Comparison of ENCODE assay signal across 10 cellular contexts in genomic region chr17:57109393-57110151, GRCh38. TPM values are rescaled to one million over a fixed set of nuclear protein-coding genes. Genes with fewer than 3 reads are reported as not detected.
A peak's percentile ranks its signal among the peaks of the same experiment; 100 is the strongest.
DNase-seq lines count a peak whose midpoint lies in the region; ATAC-seq and TF ChIP-seq lines count a peak whose summit lies in the region.
"Had no signal": no experiment of that assay in that cellular context is flagged by ENCODE, and none has a peak within 500 bp of the region (broad histone marks: within the 10 kb centered on the region; RNA-seq: fewer than 3 reads in every experiment).

No MANE protein-coding gene starts in this region.

- 0 out of 2 replicates have a peak, but pooled peaks have one; percentile 8 for TF ChIP-seq CTCF in GM12874 (IDR thresholded peaks at IDR 0.05; ENCODE audit: insufficient read depth, low read depth, low read length)
- TF ChIP-seq CTCF in heart right ventricle (IDR thresholded peaks at IDR 0.05) = peak in 5 of 9 donors; percentile 6 to 40 (median 19)

- ATAC-seq in heart right ventricle = peak; percentile 45 to 76 (median 58)
- ATAC-seq in HG02759 (IDR thresholded peaks at IDR 0.05; ENCODE audit: unreplicated experiment) = no peak

- WGBS in heart right ventricle, 2 donors = 37 to 54% methylated on average over 14 of the region's 14 CpGs

- H3K36me3 ChIP-seq in heart right ventricle = peaks cover 0 to 48% (median 0%) of the 10 kb centered on the region in 9 donors

- peak overlapping the region; percentile 78 to 92 (median 86) for H3K27ac ChIP-seq in heart right ventricle

- DNase-seq in amniotic epithelial cell (ENCODE audit: low read depth) = peak; percentile 12
- DNase-seq in heart right ventricle = peak; percentile 58 to 67
- DNase-seq in putamen (ENCODE audit: low spot score) = peak; percentile 82
- DNase-seq in activated CD4-positive, alpha-beta T cell treated with anti-CD3 and anti-CD28 coated beads, Interleukin-2, amount 50 U/mL, for 4 hours = no peak
- DNase-seq in NCI-H2029 treated with DMSO at 0.1 percent for 48 hours (lab: John Stamatoyannopoulos, UW) = no peak
- no peak for DNase-seq in T-helper 9 cell
- DNase-seq: naive B cell; stimulated activated CD4-positive, alpha-beta T cell treated with anti-CD3 and anti-CD28 coated beads, Interleukin-4, amount 100 ng/mL, for 24 hours had no signal

- H3K4me3 ChIP-seq in heart right ventricle = no peak overlapping the region

- intact Hi-C loops in heart right ventricle (cut with DNase I) = loop anchor here in 7 of 10 donors (1.0 to 10.0 kb wide), 7 partner anchors 11 to 885 kb away; no protein-coding TSS in a partner anchor

- H3K27me3 ChIP-seq in heart right ventricle = no peaks in the 10 kb centered on the region

- H3K9me3 ChIP-seq in heart right ventricle = no peaks in the 10 kb centered on the region

- peaks cover 27 to 97% (median 77%) of the 10 kb centered on the region in 9 donors for H3K4me1 ChIP-seq in heart right ventricle

RNA-seq across cellular contexts. Expression of gene AKAP1, which starts 24.5 kb away (rescaled TPM):
- total RNA-seq in heart right ventricle = 100 to 1,000 TPM; 107 to 234 (median 160) TPM
- 100 to 1,000 TPM in 1 of 2 donors, 10 to 100 TPM in 1; 31.0 to 101 TPM for polyA plus RNA-seq in heart right ventricle

Comparison
In these comparisons a context has a peak if more than half of its experiments do, and no peak if none do; other contexts are left out.
1. DNase-seq: peak in amniotic epithelial cell (single experiment), heart right ventricle (2 of 2) and putamen (single experiment); none in activated CD4-positive, alpha-beta T cell treated with anti-CD3 and anti-CD28 coated beads, Interleukin-2, amount 50 U/mL, for 4 hours (0 of 2), NCI-H2029 treated with DMSO at 0.1 percent for 48 hours (single experiment) and T-helper 9 cell (single experiment).